In the genomic region with DNA sequence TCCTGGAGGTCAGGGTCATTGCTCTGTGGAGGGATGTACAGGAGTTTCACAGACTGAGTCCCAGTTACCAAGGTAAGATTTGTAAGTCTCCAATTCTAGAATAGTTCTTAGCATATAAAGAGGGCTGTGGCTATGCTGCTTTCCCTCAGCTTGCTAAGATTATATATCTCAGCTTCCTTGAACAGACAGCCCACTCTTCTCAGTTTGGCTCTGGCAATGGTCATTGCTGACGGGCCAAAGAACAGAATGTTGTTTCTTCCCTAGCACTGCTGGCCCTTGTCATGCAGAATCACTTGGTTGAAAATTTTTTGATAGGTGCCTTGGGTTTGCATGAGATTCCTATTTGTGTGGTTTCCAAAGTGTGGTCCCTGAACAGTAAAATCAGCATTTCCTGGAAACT, we compare ENCODE assay signal across 23 cellular contexts. TPM values are rescaled to one million over a fixed set of nuclear protein-coding genes. Genes with fewer than 3 reads are reported as not detected.
DNase-seq lines count a peak whose midpoint lies in the region; ATAC-seq and TF ChIP-seq lines count a peak whose summit lies in the region.
"Had no signal": no experiment of that assay in that cellular context is flagged by ENCODE, and none has a peak within 500 bp of the region (broad histone marks: within the 10 kb centered on the region; RNA-seq: fewer than 3 reads in every experiment).

No MANE protein-coding gene starts in this region.

- peak overlapping the region; percentile 29 for H3K27ac Mint-ChIP-seq in activated CD4-positive, alpha-beta T cell treated with anti-CD3 and anti-CD28 coated beads for 36 hours
- peak overlapping the region in 7 of 8 donors; percentile 26 to 70 (median 41) for H3K27ac Mint-ChIP-seq in CD8-positive, alpha-beta memory T cell
- peak overlapping the region; percentile 59 for H3K27ac Mint-ChIP-seq in central memory CD8-positive, alpha-beta T cell (ENCODE audit: low read depth)
- peak overlapping the region; percentile 57 for H3K27ac Mint-ChIP-seq in neural progenitor cell
- H3K27ac Mint-ChIP-seq: type B pancreatic cell had no signal

- POLR2A ChIA-PET in activated CD4-positive, alpha-beta T cell treated with anti-CD3 and anti-CD28 coated beads for 36 hours (lab: Charles Lee) = no interaction called here
- POLR2A ChIA-PET in CD8-positive, alpha-beta memory T cell (lab: Charles Lee) = no interaction called here

- H3K4me3 Mint-ChIP-seq in activated CD4-positive, alpha-beta T cell treated with anti-CD3 and anti-CD28 coated beads for 36 hours = no peak overlapping the region
- H3K4me3 Mint-ChIP-seq in CD8-positive, alpha-beta memory T cell = no peak overlapping the region
- H3K4me3 Mint-ChIP-seq in central memory CD8-positive, alpha-beta T cell = no peak overlapping the region
- H3K4me3 Mint-ChIP-seq in neural progenitor cell = no peak overlapping the region
- H3K4me3 Mint-ChIP-seq: type B pancreatic cell had no signal

- no peak for ATAC-seq in activated CD4-positive, alpha-beta T cell treated with anti-CD3 and anti-CD28 coated beads for 36 hours
- ATAC-seq in central memory CD8-positive, alpha-beta T cell (replicated peaks; ENCODE audit: extremely low read depth, poor library complexity, severe bottlenecking) = no peak
- ATAC-seq in GM18520 (IDR thresholded peaks at IDR 0.05; ENCODE audit: unreplicated experiment) (no peak), SK-N-SH treated with all-trans-retinoic acid at 6 μM for 48 hours (no peak)
- ATAC-seq: esophagus mucosa had no signal

- H3K9me3 Mint-ChIP-seq in activated CD4-positive, alpha-beta T cell treated with anti-CD3 and anti-CD28 coated beads for 36 hours (ENCODE audit: low read depth) = no peaks in the 10 kb centered on the region
- no peaks in the 10 kb centered on the region for H3K9me3 Mint-ChIP-seq in CD8-positive, alpha-beta memory T cell
- H3K9me3 Mint-ChIP-seq in central memory CD8-positive, alpha-beta T cell = no peaks in the 10 kb centered on the region
- H3K9me3 Mint-ChIP-seq in neural progenitor cell = no peaks in the 10 kb centered on the region
- H3K9me3 Mint-ChIP-seq: type B pancreatic cell had no signal

- CTCF ChIA-PET in activated CD4-positive, alpha-beta T cell treated with anti-CD3 and anti-CD28 coated beads for 36 hours (lab: Charles Lee) = interaction anchor here (0.6 to 2.9 kb wide), 4 partner anchors 11 to 548 kb away, joined by 3 to 18 read pairs (median 5); no protein-coding TSS in a partner anchor
- CTCF ChIA-PET in CD8-positive, alpha-beta memory T cell (lab: Charles Lee) = interaction anchor here (1.0 to 6.4 kb wide), 2 partner anchors 458 to 549 kb away, joined by 3 to 154 read pairs; no protein-coding TSS in a partner anchor

- peaks cover 51% of the 10 kb centered on the region for H3K4me1 Mint-ChIP-seq in activated CD4-positive, alpha-beta T cell treated with anti-CD3 and anti-CD28 coated beads for 36 hours
- peaks cover 14 to 28% (median 19%) of the 10 kb centered on the region in 3 donors for H3K4me1 Mint-ChIP-seq in CD8-positive, alpha-beta memory T cell
- peaks cover 16% of the 10 kb centered on the region for H3K4me1 Mint-ChIP-seq in central memory CD8-positive, alpha-beta T cell
- H3K4me1 Mint-ChIP-seq in neural progenitor cell = no peaks in the 10 kb centered on the region

- no peak overlapping the region for H3K4me2 ChIP-seq in neural progenitor cell

- H4K20me1 ChIP-seq in neural progenitor cell (ENCODE audit: low read depth) = no peaks in the 10 kb centered on the region

- intact Hi-C loops in activated CD4-positive, alpha-beta T cell treated with anti-CD3 and anti-CD28 coated beads for 36 hours (cut with DNase I, micrococcal nuclease) = loop anchor here in 1 of 2 experiments (5.0 kb wide), 2 partner anchors 186 to 351 kb away; a partner anchor contains a TSS

- H3K27ac ChIP-seq in CD8-positive, alpha-beta memory T cell (ENCODE audit: low read depth, low read length) = no peak overlapping the region
- no peak overlapping the region for H3K27ac ChIP-seq in neural progenitor cell
- H3K27ac ChIP-seq: 22Rv1 had no signal

- H3K4me1 ChIP-seq in CD8-positive, alpha-beta memory T cell (ENCODE audit: insufficient read depth, low read length) = no peaks in the 10 kb centered on the region
- H3K4me1 ChIP-seq in neural progenitor cell = no peaks in the 10 kb centered on the region

- no peaks in the 10 kb centered on the region for H3K27me3 Mint-ChIP-seq in activated CD4-positive, alpha-beta T cell treated with anti-CD3 and anti-CD28 coated beads for 36 hours
- no peaks in the 10 kb centered on the region for H3K27me3 Mint-ChIP-seq in CD8-positive, alpha-beta memory T cell
- H3K27me3 Mint-ChIP-seq in central memory CD8-positive, alpha-beta T cell = no peaks in the 10 kb centered on the region
- H3K27me3 Mint-ChIP-seq in neural progenitor cell (ENCODE audit: insufficient read depth, low read depth) = no peaks in the 10 kb centered on the region
- H3K27me3 Mint-ChIP-seq: type B pancreatic cell had no signal

- H3F3A ChIP-seq in neural progenitor cell (ENCODE audit: low read depth) = peaks cover 19% of the 10 kb centered on the region

- H3K9ac ChIP-seq in neural progenitor cell = no peak overlapping the region

- peaks cover 7% of the 10 kb centered on the region for H3K79me2 ChIP-seq in neural progenitor cell (ENCODE audit: low read depth)

- DNase-seq in activated CD4-positive, alpha-beta T cell treated with anti-CD3 and anti-CD28 coated beads for 36 hours = no peak
- no peak for DNase-seq in activated CD4-positive, alpha-beta T cell treated with anti-CD3 and anti-CD28 coated beads, Interleukin-2, amount 50 U/mL, for 4 hours
- no peak for DNase-seq in CD8-positive, alpha-beta memory T cell
- no peak for DNase-seq in central memory CD8-positive, alpha-beta T cell (ENCODE audit: low spot score in 2 of 2)
- no peak for DNase-seq in neural progenitor cell (ENCODE audit: low spot score)
- no peak for DNase-seq in medulla oblongata (ENCODE audit: extremely low spot score)
- DNase-seq: activated T-cell treated with anti-CD3 and anti-CD28 coated beads, Interleukin-2, amount 50 U/mL, for 1 hour; AML-193; amniotic stem cell; Calu3; central memory CD4-positive, alpha-beta T cell; EL; left cardiac atrium; NCI-H1105 treated with DMSO at 0.1 percent for 48 hours; NCI-H510A; NK-92 treated with Interleukin-12 subunit alpha and Interleukin-12 subunit beta, amount 100 ng/mL, for 24 hours; occipital lobe; retina had no signal

- H3K27me3 ChIP-seq in CD8-positive, alpha-beta memory T cell (ENCODE audit: insufficient read depth, low read length, poor library complexity, severe bottlenecking) = no peaks in the 10 kb centered on the region
- H3K27me3 ChIP-seq in neural progenitor cell = no peaks in the 10 kb centered on the region

- no peak for TF ChIP-seq CTCF in neural progenitor cell (IDR thresholded peaks at IDR 0.05)

- H2AFZ ChIP-seq in neural progenitor cell (replicated peaks) = no peak overlapping the region

- H3K4me3 ChIP-seq in CD8-positive, alpha-beta memory T cell (ENCODE audit: low read length) = no peak overlapping the region
- H3K4me3 ChIP-seq in neural progenitor cell = no peak overlapping the region

- peaks cover 22% of the 10 kb centered on the region for H3K36me3 ChIP-seq in CD8-positive, alpha-beta memory T cell (ENCODE audit: insufficient read depth, low read length)
- peaks cover 22% of the 10 kb centered on the region for H3K36me3 ChIP-seq in neural progenitor cell

- no peaks in the 10 kb centered on the region for H3K9me3 ChIP-seq in CD8-positive, alpha-beta memory T cell (ENCODE audit: low read length)
- no peaks in the 10 kb centered on the region for H3K9me3 ChIP-seq in neural progenitor cell (ENCODE audit: low read depth)

- peaks cover 54% of the 10 kb centered on the region for H3K36me3 Mint-ChIP-seq in activated CD4-positive, alpha-beta T cell treated with anti-CD3 and anti-CD28 coated beads for 36 hours (ENCODE audit: low read depth)
- peaks cover 3 to 79% (median 19%) of the 10 kb centered on the region in 3 donors for H3K36me3 Mint-ChIP-seq in CD8-positive, alpha-beta memory T cell
- peaks cover 53% of the 10 kb centered on the region for H3K36me3 Mint-ChIP-seq in central memory CD8-positive, alpha-beta T cell (ENCODE audit: insufficient read depth)
- peaks cover 25% of the 10 kb centered on the region for H3K36me3 Mint-ChIP-seq in neural progenitor cell

TF ChIP-seq in SK-N-SH treated with all-trans-retinoic acid at 6 μM for 48 hours, 23 proteins besides CTCF, POLR2A, EP300 and RAD21 (continues in another document):
- no peak for TF ChIP-seq SNAI2 (CRISPR knock-in tag; IDR thresholded peaks at IDR 0.05)
- no peak for TF ChIP-seq PPARA (CRISPR knock-in tag; IDR thresholded peaks at IDR 0.05; ENCODE audit: borderline replicate concordance)
- TF ChIP-seq ZFP3 (CRISPR knock-in tag; IDR thresholded peaks at IDR 0.05) = no peak
- TF ChIP-seq GLIS3 (CRISPR knock-in tag; IDR thresholded peaks at IDR 0.05) = no peak
- no peak for TF ChIP-seq OSR1 (CRISPR knock-in tag; IDR thresholded peaks at IDR 0.05)
- TF ChIP-seq TOX (CRISPR knock-in tag; IDR thresholded peaks at IDR 0.05; ENCODE audit: borderline replicate concordance) = no peak
- TF ChIP-seq ZNF70 (CRISPR knock-in tag; IDR thresholded peaks at IDR 0.05) = no peak
- TF ChIP-seq RARB (CRISPR knock-in tag; IDR thresholded peaks at IDR 0.05) = no peak
- no peak for TF ChIP-seq ZNF8 (CRISPR knock-in tag; IDR thresholded peaks at IDR 0.05)
- no peak for TF ChIP-seq CSDC2 (CRISPR knock-in tag; IDR thresholded peaks at IDR 0.05)
- no peak for TF ChIP-seq ARNTL (CRISPR knock-in tag; IDR thresholded peaks at IDR 0.05; ENCODE audit: borderline replicate concordance, low read depth)
- TF ChIP-seq ESRRG (CRISPR knock-in tag; IDR thresholded peaks at IDR 0.05) = no peak

RNA-seq across cellular contexts. Expression of a gene that starts 38.1 kb away (rescaled TPM):
- total RNA-seq in activated CD4-positive, alpha-beta T cell treated with anti-CD3 and anti-CD28 coated beads for 36 hours = 10 to 100 TPM; 23.9 to 24.1 TPM
- 10 to 100 TPM; 25.0 to 28.3 TPM for total RNA-seq in CD8-positive, alpha-beta memory T cell
- polyA plus RNA-seq in CD8-positive, alpha-beta memory T cell = 29.7 TPM
- 24.4 and 37.8 TPM in 2 replicates for total RNA-seq in neural progenitor cell (ENCODE audit: low replicate concordance)
